ENCODE assay signal across 1 cellular context in the genomic region with DNA sequence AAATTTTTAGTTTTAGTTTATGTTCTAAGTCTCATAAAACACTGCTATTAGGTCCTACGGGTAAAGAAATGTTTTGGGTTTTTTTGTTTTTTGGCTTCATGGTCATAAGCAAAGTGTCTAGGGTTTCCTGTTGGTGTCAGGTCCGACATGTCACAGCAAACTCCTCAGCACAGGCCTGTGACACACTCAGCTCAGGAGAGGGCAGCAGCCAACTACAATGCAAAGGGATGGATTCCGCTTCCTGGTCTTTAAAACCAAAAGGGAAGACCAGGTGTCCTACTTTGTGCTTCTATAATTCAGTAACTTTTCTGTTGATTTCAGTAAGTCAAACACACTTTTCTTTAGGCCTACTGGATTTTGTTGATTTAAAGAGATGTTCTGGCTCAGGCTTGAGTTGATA.
TF ChIP-seq lines count a peak whose summit lies in the region.

No MANE protein-coding gene starts in this region.

TF ChIP-seq in HCT116, 20 proteins besides CTCF, POLR2A, EP300 and RAD21 (continued from another document):
- TF ChIP-seq, protein P1, sequence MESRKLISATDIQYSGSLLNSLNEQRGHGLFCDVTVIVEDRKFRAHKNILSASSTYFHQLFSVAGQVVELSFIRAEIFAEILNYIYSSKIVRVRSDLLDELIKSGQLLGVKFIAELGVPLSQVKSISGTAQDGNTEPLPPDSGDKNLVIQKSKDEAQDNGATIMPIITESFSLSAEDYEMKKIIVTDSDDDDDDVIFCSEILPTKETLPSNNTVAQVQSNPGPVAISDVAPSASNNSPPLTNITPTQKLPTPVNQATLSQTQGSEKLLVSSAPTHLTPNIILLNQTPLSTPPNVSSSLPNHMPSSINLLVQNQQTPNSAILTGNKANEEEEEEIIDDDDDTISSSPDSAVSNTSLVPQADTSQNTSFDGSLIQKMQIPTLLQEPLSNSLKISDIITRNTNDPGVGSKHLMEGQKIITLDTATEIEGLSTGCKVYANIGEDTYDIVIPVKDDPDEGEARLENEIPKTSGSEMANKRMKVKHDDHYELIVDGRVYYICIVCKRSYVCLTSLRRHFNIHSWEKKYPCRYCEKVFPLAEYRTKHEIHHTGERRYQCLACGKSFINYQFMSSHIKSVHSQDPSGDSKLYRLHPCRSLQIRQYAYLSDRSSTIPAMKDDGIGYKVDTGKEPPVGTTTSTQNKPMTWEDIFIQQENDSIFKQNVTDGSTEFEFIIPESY (IDR thresholded peaks at IDR 0.05; ENCODE audit: extremely low read depth, insufficient replicate concordance, low read length): no peak
TF ChIP-seq in HCT116: peak in this region for 0.
